In the genomic region with DNA sequence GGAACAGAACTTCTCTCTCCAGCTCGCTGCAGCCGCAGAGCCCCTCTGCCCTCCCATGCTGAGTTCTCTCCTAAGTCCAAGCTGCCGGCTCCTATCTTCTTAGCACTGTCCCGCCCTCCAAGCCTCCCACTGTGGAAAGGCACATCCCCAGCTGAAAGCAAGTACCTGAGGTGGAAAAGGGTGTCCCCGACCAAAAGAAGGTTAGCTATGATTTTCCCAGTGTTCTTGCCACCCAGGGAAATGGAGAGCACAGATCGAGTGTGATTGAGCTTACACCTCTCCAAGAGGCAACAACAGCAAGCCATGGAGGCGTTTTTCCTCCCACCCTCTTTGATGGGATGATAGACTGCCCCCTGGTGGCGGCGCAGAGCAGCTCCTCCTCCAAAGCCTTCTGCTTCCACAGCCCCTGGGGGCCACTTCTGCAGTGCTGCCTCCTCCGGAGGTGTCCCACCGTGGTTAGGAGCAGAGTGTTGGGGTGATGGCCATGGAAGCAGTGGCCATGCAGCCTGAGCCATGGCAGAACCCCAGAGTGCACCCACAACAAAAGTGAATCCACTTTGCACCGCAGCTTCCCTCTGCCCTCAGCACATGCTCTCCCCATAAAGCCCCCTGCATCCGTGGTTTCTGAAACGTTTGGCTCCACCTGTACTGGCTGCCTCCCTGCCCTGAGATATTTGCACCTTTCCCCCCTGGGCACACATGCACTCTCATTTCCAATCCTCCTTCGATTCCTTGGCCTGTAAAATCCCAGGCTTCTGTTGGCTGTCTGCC, we compare ENCODE assay signal across 8 cellular contexts.
DNase-seq lines count a peak whose midpoint lies in the region; ATAC-seq and TF ChIP-seq lines count a peak whose summit lies in the region.

No MANE protein-coding gene starts in this region.

- in situ Hi-C loops in astrocyte of the cerebellum (cut with HindIII; ENCODE audit: low sequenced_read_pairs): loop anchor here (25.0 kb wide), 1 partner anchor 503 kb away; a partner anchor contains a TSS

- no peaks in the 10 kb centered on the region for H3K9me3 Mint-ChIP-seq in T-cell

- CTCF ChIA-PET in T-cell (lab: Charles Lee): interaction anchor here (0.5 to 1.2 kb wide), 8 partner anchors 9 to 460 kb away, joined by 3 to 5 read pairs (median 4); no protein-coding TSS in a partner anchor

- no peak overlapping the region for H3K27ac Mint-ChIP-seq in T-cell

- POLR2A ChIA-PET in T-cell (lab: Charles Lee): no interaction called here

- DNase-seq in CD1c-positive myeloid dendritic cell (ENCODE audit: extremely low spot score): peak; percentile 62
- peak; percentile 8 for DNase-seq in KG1 (lab: John Stamatoyannopoulos, UW)
- peak in 28 of 34 experiments; percentile 3 to 50 (median 30) for DNase-seq in T-cell
- peak; percentile 12 for DNase-seq in astrocyte of the cerebellum (ENCODE audit: low read depth)
- DNase-seq in kidney glomerular epithelial cell (lab: John Stamatoyannopoulos, UW): peak; percentile 39
- peak; percentile 31 to 59 (median 33) for DNase-seq in stimulated activated CD4-positive, alpha-beta T cell treated with anti-CD3 and anti-CD28 coated beads, TNF-alpha, amount 100 ng/mL, for 48 hours (ENCODE audit: low read depth in 3 of 3)
- no peak for DNase-seq in NCI-H510A treated with DMSO at 0.1 percent for 48 hours (lab: John Stamatoyannopoulos, UW)

- no peaks in the 10 kb centered on the region for H3K4me1 Mint-ChIP-seq in T-cell

- H3K4me3 Mint-ChIP-seq in T-cell: no peak overlapping the region

- peak; percentile 70 for TF ChIP-seq CTCF in astrocyte of the cerebellum (IDR thresholded peaks at IDR 0.05; ENCODE audit: low read depth, low read length, missing control alignments)

- ATAC-seq in GM19395 (IDR thresholded peaks at IDR 0.05; ENCODE audit: unreplicated experiment): peak; percentile 88
- ATAC-seq in T-cell (replicated peaks in 1 of 4): peak in 2 of 4 experiments; percentile 37 to 49

- no peak overlapping the region for H3K4me3 ChIP-seq in astrocyte of the cerebellum (ENCODE audit: low read depth, low read length)

- peaks cover 5 to 7% of the 10 kb centered on the region in 2 donors for H3K27me3 Mint-ChIP-seq in T-cell

- no peaks in the 10 kb centered on the region for H3K36me3 Mint-ChIP-seq in T-cell
